ENCODE assay signal across 9 cellular contexts in the genomic region with DNA sequence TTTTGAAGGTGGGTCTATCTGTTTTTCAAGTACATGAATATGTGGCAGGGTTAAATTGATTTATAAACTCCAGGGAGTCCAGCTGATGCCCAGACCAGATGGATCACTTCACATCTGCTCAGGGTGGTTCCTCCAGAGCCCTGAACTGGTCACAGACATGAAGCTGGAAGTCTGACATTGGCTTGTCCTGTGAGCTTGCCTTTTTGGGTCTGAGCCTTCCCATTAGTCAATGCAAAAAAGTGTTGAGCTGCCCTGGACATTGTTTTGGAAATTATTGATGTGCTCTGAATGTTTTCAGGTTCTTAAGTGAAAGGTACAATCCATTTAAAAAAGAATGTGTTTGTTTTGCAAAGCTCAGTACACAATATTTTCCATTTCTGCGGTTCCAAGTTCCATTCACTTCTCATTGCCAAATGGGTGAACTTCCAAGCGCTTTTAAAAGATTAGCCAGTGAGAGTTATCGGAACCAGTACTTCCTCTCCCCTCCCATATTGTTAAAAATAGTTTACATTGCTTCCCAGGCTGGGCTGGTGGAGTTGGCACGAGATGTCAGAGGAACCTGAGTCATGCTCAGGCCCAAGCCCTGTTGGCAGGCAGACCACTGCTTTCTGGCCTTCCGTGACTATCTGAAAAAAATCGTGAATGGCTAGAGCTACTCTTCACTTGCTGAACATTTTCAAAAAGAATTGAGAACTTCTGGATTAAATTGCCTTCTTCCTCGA. TPM values are rescaled to one million over a fixed set of nuclear protein-coding genes. Genes with fewer than 3 reads are reported as not detected.
DNase-seq lines count a peak whose midpoint lies in the region; ATAC-seq, FAIRE-seq and TF ChIP-seq lines count a peak whose summit lies in the region.
"Had no signal": no experiment of that assay in that cellular context is flagged by ENCODE, and none has a peak within 500 bp of the region (broad histone marks: within the 10 kb centered on the region; RNA-seq: fewer than 3 reads in every experiment).

No MANE protein-coding gene starts in this region.

- no peak for TF ChIP-seq POLR2A in ovary (IDR thresholded peaks at IDR 0.05)
- no peak for TF ChIP-seq POLR2A in GM12891 (IDR thresholded peaks at IDR 0.05; ENCODE audit: low read depth, low read length)

- 2 to 3% (median 2%) methylated on average over 7 of the region's 7 CpGs for WGBS in ovary, 3 donors

- TF ChIP-seq EP300 in ovary (IDR thresholded peaks at IDR 0.05), result no peak

- H3K9me3 ChIP-seq in ovary, result no peaks in the 10 kb centered on the region

- no peaks in the 10 kb centered on the region for H3K36me3 ChIP-seq in ovary

- intact Hi-C loops in ovary (cut with DNase I), result no loop called here

- H3K27ac ChIP-seq in C4-2B, result peak overlapping the region; percentile 68
- H3K27ac ChIP-seq in ovary, result peak overlapping the region in 1 of 2 donors; percentile 24

- H3K4me3 ChIP-seq in fibroblast of the aortic adventitia (ENCODE audit: low read depth, low read length) (no peak overlapping the region), ovary (no peak overlapping the region)
- H3K4me3 ChIP-seq: K562 had no signal

- H3K4me1 ChIP-seq in ovary (ENCODE audit: insufficient read depth), result peaks cover 8% of the 10 kb centered on the region

- peak; percentile 70 for DNase-seq in T1000 (lab: John Stamatoyannopoulos, UW)
- peak; percentile 100 for DNase-seq in fibroblast of the aortic adventitia (ENCODE audit: low read depth)
- DNase-seq in ovary, result peak; percentile 64 to 79 (median 76)
- no peak for DNase-seq in GM12891 (ENCODE audit: insufficient read length, low spot score)
- no peak for DNase-seq in NCI-H128 (lab: John Stamatoyannopoulos, UW; ENCODE audit: unreplicated experiment)

- no peak for FAIRE-seq in GM12891 (lab: Jason Lieb, UNC)
- FAIRE-seq: K562 had no signal

- no peak for TF ChIP-seq CTCF in C4-2B (conservative IDR thresholded peaks at IDR 0.05)
- no peak for TF ChIP-seq CTCF in fibroblast of the aortic adventitia (IDR thresholded peaks at IDR 0.05; ENCODE audit: insufficient read depth, low read length)
- no peak for TF ChIP-seq CTCF in ovary (IDR thresholded peaks at IDR 0.05)

- ATAC-seq in GM21423 (IDR thresholded peaks at IDR 0.05; ENCODE audit: unreplicated experiment) (no peak), GM21723 (IDR thresholded peaks at IDR 0.05; ENCODE audit: unreplicated experiment) (no peak)
- ATAC-seq: K562 had no signal

- H3K27me3 ChIP-seq in ovary, result no peaks in the 10 kb centered on the region

TF ChIP-seq in GM12891, 5 proteins besides CTCF, POLR2A, EP300 and RAD21:
- TF ChIP-seq SPI1 (IDR thresholded peaks at IDR 0.05; ENCODE audit: low read depth, low read length) (no peak), PAX5 (IDR thresholded peaks at IDR 0.05; ENCODE audit: insufficient read depth, low read length, severe bottlenecking) (no peak), TAF1 (IDR thresholded peaks at IDR 0.05; ENCODE audit: low read depth, low read length) (no peak), POLR2AphosphoS5 (IDR thresholded peaks at IDR 0.05; ENCODE audit: low read depth, low read length) (no peak), POU2F2 (IDR thresholded peaks at IDR 0.05; ENCODE audit: low read depth, low read length) (no peak)
TF ChIP-seq in GM12891: peak in this region for 0.

RNA-seq across cellular contexts. Expression of a gene that starts 52.1 kb away (rescaled TPM):
- 707 and 865 TPM in 2 replicates for total RNA-seq in fibroblast of the aortic adventitia (ENCODE audit: low replicate concordance)
- 100 to 1,000 TPM; 199 to 736 (median 445) TPM for total RNA-seq in ovary
- polyA plus RNA-seq in ovary, result 100 to 1,000 TPM; 192 to 213 TPM
- polyA plus RNA-seq in GM12891 (2012; ENCODE audit: low read depth, missing spikeins), result 0.27 TPM
- polyA plus RNA-seq: K562 had no signal

Comparison
In these comparisons a context has a peak if more than half of its experiments do, and no peak if none do; other contexts are left out.
1. DNase-seq: peak in T1000 (single experiment), fibroblast of the aortic adventitia (single experiment) and ovary (5 of 5); none in GM12891 (single experiment) and NCI-H128 (single experiment).